In genomic region chr18:51603111-51603510, GRCh38 we compare ENCODE assay signal across 20 cellular contexts.
"Had no signal": no experiment of that assay in that cellular context is flagged by ENCODE, and none has a peak within 500 bp of the region (broad histone marks: within the 10 kb centered on the region; RNA-seq: fewer than 3 reads in every experiment).

No MANE protein-coding gene starts in this region.

- H3K4me3 ChIP-seq: esophagus squamous epithelium, hepatocyte, lung, right atrium auricular region, sigmoid colon, skin epidermis had no signal

- H3K4me1 ChIP-seq: esophagus squamous epithelium, foreskin keratinocyte, right atrium auricular region, sigmoid colon had no signal

- H3K27me3 ChIP-seq: esophagus squamous epithelium, hepatocyte, neutrophil, right atrium auricular region, sigmoid colon had no signal

- H3K9me3 ChIP-seq: esophagus squamous epithelium, neutrophil, right atrium auricular region, sigmoid colon had no signal

- H3K27ac ChIP-seq: esophagus squamous epithelium, foreskin keratinocyte, hepatocyte, neutrophil, right atrium auricular region, sigmoid colon, skin epidermis had no signal

- H3K36me3 ChIP-seq: esophagus squamous epithelium, neutrophil, right atrium auricular region, sigmoid colon had no signal

- DNase-seq: cortex of kidney; effector memory CD8-positive, alpha-beta T cell; esophagus squamous epithelium; foreskin keratinocyte; head of caudate nucleus; left colon; left ventricle myocardium superior; mesenchymal stem cell; naive thymus-derived CD4-positive, alpha-beta T cell; nephron progenitor cell; posterior cingulate gyrus; sigmoid colon; stimulated activated CD4-positive, alpha-beta T cell treated with anti-CD3 and anti-CD28 coated beads, Interleukin-2, amount 100 ng/mL, for 48 hours; stimulated activated naive CD4-positive, alpha-beta T cell treated with Interleukin-2 at 50 U/mL for 16 hours; trophoblast cell had no signal
